17 cellular contexts compared by ENCODE assay signal in genomic region chr6:156582509-156582992, GRCh38.
DNase-seq lines count a peak whose midpoint lies in the region; ATAC-seq and TF ChIP-seq lines count a peak whose summit lies in the region.
"Had no signal": no experiment of that assay in that cellular context is flagged by ENCODE, and none has a peak within 500 bp of the region (broad histone marks: within the 10 kb centered on the region; RNA-seq: fewer than 3 reads in every experiment).

No MANE protein-coding gene starts in this region.

- DNase-seq in GM12865 (ENCODE audit: low read depth) (peak; percentile 31), NCI-H1436 (lab: John Stamatoyannopoulos, UW) (peak; percentile 68), NCI-H345 (lab: John Stamatoyannopoulos, UW) (peak; percentile 94), glutamatergic neuron (no peak), globus pallidus (ENCODE audit: low spot score) (no peak), cerebellar nuclear complex (lab: John Stamatoyannopoulos, UW) (no peak)
- DNase-seq: activated gamma-delta T cell treated with Interleukin-2 at 50 U/mL for 16 hours; cortex of kidney; kidney glomerular epithelial cell; NCI-H1694; spleen; stimulated activated naive CD8-positive, alpha-beta T cell treated with anti-CD3 and anti-CD28 coated beads, Interleukin-15, Interleukin-2, amounts not matched to agents 100 U/mL and 50 U/mL, for 24 hours; SW 1271 had no signal

- peaks cover 30% of the 10 kb centered on the region for H3K36me3 Mint-ChIP-seq in glutamatergic neuron (ENCODE audit: unreplicated experiment)

- H3K4me3 ChIP-seq in GM12865 (ENCODE audit: low read depth, low read length), result no peak overlapping the region
- H3K4me3 ChIP-seq: spleen had no signal

- H3K4me3 Mint-ChIP-seq in glutamatergic neuron (ENCODE audit: unreplicated experiment), result no peak overlapping the region

- peaks cover 8% of the 10 kb centered on the region for H3K9me3 Mint-ChIP-seq in glutamatergic neuron (ENCODE audit: unreplicated experiment)

- ATAC-seq in HG03378 (IDR thresholded peaks at IDR 0.05; ENCODE audit: unreplicated experiment) (no peak), GM21447 (IDR thresholded peaks at IDR 0.05; ENCODE audit: unreplicated experiment) (no peak)
- ATAC-seq: Panc1; stimulated activated naive CD8-positive, alpha-beta T cell treated with anti-CD3 and anti-CD28 coated beads, Interleukin-15, Interleukin-2, amounts not matched to agents 100 U/mL and 50 U/mL, for 24 hours had no signal

- H3K27ac Mint-ChIP-seq in glutamatergic neuron (ENCODE audit: unreplicated experiment), result peak overlapping the region; percentile 29
- H3K27ac Mint-ChIP-seq: IgD-negative memory B cell had no signal

- TF ChIP-seq CTCF in GM12865 (IDR thresholded peaks at IDR 0.05; ENCODE audit: insufficient read depth, low read depth, low read length, missing control alignments), result no peak
- no peak for TF ChIP-seq CTCF in glutamatergic neuron (IDR thresholded peaks at IDR 0.05; ENCODE audit: partially characterized antibody, unreplicated experiment)

- peaks cover 3% of the 10 kb centered on the region for H3K27me3 Mint-ChIP-seq in glutamatergic neuron (ENCODE audit: unreplicated experiment)

- no peaks in the 10 kb centered on the region for H3K4me1 Mint-ChIP-seq in glutamatergic neuron (ENCODE audit: low read depth, unreplicated experiment)

Comparison
In these comparisons a context has a peak if more than half of its experiments do, and no peak if none do; other contexts are left out.
1. DNase-seq: peak in GM12865 (single experiment), NCI-H1436 (single experiment) and NCI-H345 (single experiment); none in glutamatergic neuron (single experiment), globus pallidus (single experiment) and cerebellar nuclear complex (0 of 2).